ENCODE assay signal across 8 cellular contexts in the genomic region with DNA sequence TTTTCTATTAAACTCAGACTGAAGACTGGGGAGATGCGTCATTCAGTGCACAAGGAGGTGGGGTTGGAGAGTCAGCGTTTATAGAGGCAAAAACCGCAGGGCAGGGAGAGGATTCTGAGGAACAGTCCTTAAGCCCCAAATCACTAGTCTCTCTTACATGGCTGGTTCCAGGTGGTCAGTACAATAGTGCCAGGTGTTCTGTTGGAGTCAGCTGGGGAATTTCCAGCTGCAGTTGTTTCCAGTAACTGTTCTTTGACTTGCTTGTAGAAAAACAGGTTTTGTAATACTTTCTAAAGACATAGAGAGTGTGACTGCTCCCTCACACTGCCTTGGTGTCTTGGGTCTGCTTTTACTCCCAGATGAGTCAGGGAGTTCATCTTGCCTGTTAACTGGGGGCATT.
A peak's percentile ranks its signal among the peaks of the same experiment; 100 is the strongest.
DNase-seq lines count a peak whose midpoint lies in the region; ATAC-seq and TF ChIP-seq lines count a peak whose summit lies in the region.

No MANE protein-coding gene starts in this region.

- H3K36me3 ChIP-seq in MG63 (no peaks in the 10 kb centered on the region), body of pancreas (replicated peaks in 1 of 2; ENCODE audit: insufficient read depth in 1 of 2, low read depth in 2 of 2) (no peaks in the 10 kb centered on the region), prostate gland (no peaks in the 10 kb centered on the region)

- no peak for TF ChIP-seq CTCF in body of pancreas (IDR thresholded peaks at IDR 0.05)
- no peak for TF ChIP-seq CTCF in prostate gland (IDR thresholded peaks at IDR 0.05)

- WGBS in body of pancreas, 2 donors: 62 to 67% methylated on average over 3 of the region's 3 CpGs
- WGBS in prostate gland: 40% methylated on average over 3 of the region's 3 CpGs

- H3K4me3 ChIP-seq in MG63 (no peak overlapping the region), body of pancreas (no peak overlapping the region), prostate gland (no peak overlapping the region)

- H3K27ac ChIP-seq in body of pancreas (no peak overlapping the region), prostate gland (no peak overlapping the region)

- TF ChIP-seq POLR2A in body of pancreas (IDR thresholded peaks at IDR 0.05) (no peak), prostate gland (IDR thresholded peaks at IDR 0.05) (no peak)

- no peaks in the 10 kb centered on the region for H3K27me3 ChIP-seq in MG63
- H3K27me3 ChIP-seq in body of pancreas: no peaks in the 10 kb centered on the region
- no peaks in the 10 kb centered on the region for H3K27me3 ChIP-seq in prostate gland (replicated peaks; ENCODE audit: insufficient read depth)

- peaks cover 2% of the 10 kb centered on the region; the same call in 1 of the 2 replicates for H3K9me3 ChIP-seq in MG63
- H3K9me3 ChIP-seq in body of pancreas: no peaks in the 10 kb centered on the region
- H3K9me3 ChIP-seq in prostate gland: no peaks in the 10 kb centered on the region

- H3K4me1 ChIP-seq in body of pancreas (peaks cover 7% of the 10 kb centered on the region), prostate gland (replicated peaks) (no peaks in the 10 kb centered on the region)

- DNase-seq in MG63: peak; percentile 5
- DNase-seq in body of pancreas: peak in 3 of 4 donors; percentile 26 to 47 (median 40)
- DNase-seq in prostate gland (ENCODE audit: low spot score): peak; percentile 19
- DNase-seq in activated naive CD4-positive, alpha-beta T cell treated with anti-CD3 and anti-CD28 coated beads, Interleukin-2, amount 50 U/mL, for 16 hours: no peak
- DNase-seq in posterior cingulate gyrus: no peak
- DNase-seq in AML-193 (lab: John Stamatoyannopoulos, UW): no peak

- intact Hi-C loops in body of pancreas (cut with DNase I) (no loop called here), prostate gland (cut with DNase I) (no loop called here), posterior cingulate gyrus (cut with DNase I) (no loop called here)

- ATAC-seq in GM21529 (IDR thresholded peaks at IDR 0.05; ENCODE audit: unreplicated experiment): peak; percentile 68
- ATAC-seq in body of pancreas: no peak
- no peak for ATAC-seq in HG03460 (IDR thresholded peaks at IDR 0.05; ENCODE audit: unreplicated experiment)

Comparison
In these comparisons a context has a peak if more than half of its experiments do, and no peak if none do; other contexts are left out.
1. DNase-seq: peak in MG63 (single experiment), body of pancreas (3 of 4) and prostate gland (single experiment); none in activated naive CD4-positive, alpha-beta T cell treated with anti-CD3 and anti-CD28 coated beads, Interleukin-2, amount 50 U/mL, for 16 hours (single experiment), posterior cingulate gyrus (0 of 10) and AML-193 (0 of 2).